ENCODE assay signal across 8 cellular contexts in the genomic region with DNA sequence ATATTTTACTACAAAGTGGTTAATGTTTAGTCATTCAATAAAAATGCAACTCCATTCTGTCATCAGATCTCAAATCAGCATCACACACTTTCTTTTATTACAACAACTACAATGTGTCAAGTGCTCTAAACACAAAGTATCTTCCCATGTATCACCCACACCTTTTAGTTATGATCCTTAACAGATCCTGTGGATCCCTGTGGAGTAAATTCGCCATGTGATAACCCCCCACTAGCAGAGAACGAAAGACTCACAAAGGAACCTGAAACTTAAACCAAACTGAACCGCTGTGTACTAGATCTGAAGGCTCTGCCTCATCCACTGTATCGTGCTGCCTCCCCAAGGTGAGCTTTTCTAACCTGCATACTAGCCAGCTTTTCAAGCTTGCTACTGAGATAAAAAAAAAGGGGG. TPM values are rescaled to one million over a fixed set of nuclear protein-coding genes. Genes with fewer than 3 reads are reported as not detected.
DNase-seq lines count a peak whose midpoint lies in the region; ATAC-seq, FAIRE-seq and TF ChIP-seq lines count a peak whose summit lies in the region.

No MANE protein-coding gene starts in this region.

- peak; percentile 23; the same call in 1 of the 3 replicates for TF ChIP-seq CTCF in GM12872 (IDR thresholded peaks at IDR 0.05; ENCODE audit: insufficient read depth, low read depth, low read length)
- peak; percentile 25 for TF ChIP-seq CTCF in bronchial epithelial cell (IDR thresholded peaks at IDR 0.05; ENCODE audit: insufficient read depth, low read length, severe bottlenecking)
- no peak for TF ChIP-seq CTCF in lower lobe of right lung (IDR thresholded peaks at IDR 0.05)

- in situ Hi-C loops in ACHN (cut with HindIII; ENCODE audit: low pct_ligation_motif_present, low pct_unique_long_range_greater_than_20kb, low sequenced_read_pairs): no loop called here

- peak; percentile 10 for ATAC-seq in HG03571 (IDR thresholded peaks at IDR 0.05; ENCODE audit: unreplicated experiment)
- peak in 1 of 2 donors; percentile 43 for ATAC-seq in lower lobe of right lung

- no peaks in the 10 kb centered on the region for H3K27me3 ChIP-seq in bronchial epithelial cell (ENCODE audit: control insufficient read depth, insufficient read depth, low read length)
- H3K27me3 ChIP-seq in lower lobe of right lung (ENCODE audit: low read depth): no peaks in the 10 kb centered on the region

- H3K9me3 ChIP-seq in lower lobe of right lung: no peaks in the 10 kb centered on the region

- H3K4me3 ChIP-seq in bronchial epithelial cell (ENCODE audit: low read depth, low read length) (no peak overlapping the region), lower lobe of right lung (peak overlapping the region; percentile 76)

- H3K4me1 ChIP-seq in lower lobe of right lung: peaks cover 25% of the 10 kb centered on the region

- FAIRE-seq in bronchial epithelial cell (lab: Jason Lieb, UNC): no peak

- intact Hi-C loops in lower lobe of right lung (cut with DNase I): no loop called here

- peak overlapping the region; percentile 90 for H3K27ac ChIP-seq in lower lobe of right lung

- peak; percentile 68 for DNase-seq in ACHN
- peak; percentile 71 for DNase-seq in RPMI8226
- peak; percentile 59 for DNase-seq in bronchial epithelial cell (ENCODE audit: low read depth)
- no peak for DNase-seq in lower lobe of right lung
- DNase-seq in putamen (ENCODE audit: low spot score): no peak
- no peak for DNase-seq in NOMO-1 (lab: John Stamatoyannopoulos, UW; ENCODE audit: unreplicated experiment in 2 of 2)

- H3K36me3 ChIP-seq in bronchial epithelial cell (ENCODE audit: control insufficient read depth, insufficient read depth, low read length) (no peaks in the 10 kb centered on the region), lower lobe of right lung (no peaks in the 10 kb centered on the region)

RNA-seq across cellular contexts. Expression of gene DPY19L1, which starts 1.8 kb away (rescaled TPM):
- total RNA-seq in bronchial epithelial cell (8.7 and 13.4 TPM in 2 replicates), lower lobe of right lung (38.4 TPM)

Comparison
In these comparisons a context has a peak if more than half of its experiments do, and no peak if none do; other contexts are left out.
1. DNase-seq: peak in ACHN (single experiment), RPMI8226 (single experiment) and bronchial epithelial cell (single experiment); none in lower lobe of right lung (single experiment), putamen (single experiment) and NOMO-1 (0 of 2).